Comparison of ENCODE assay signal across 10 cellular contexts in the genomic region with DNA sequence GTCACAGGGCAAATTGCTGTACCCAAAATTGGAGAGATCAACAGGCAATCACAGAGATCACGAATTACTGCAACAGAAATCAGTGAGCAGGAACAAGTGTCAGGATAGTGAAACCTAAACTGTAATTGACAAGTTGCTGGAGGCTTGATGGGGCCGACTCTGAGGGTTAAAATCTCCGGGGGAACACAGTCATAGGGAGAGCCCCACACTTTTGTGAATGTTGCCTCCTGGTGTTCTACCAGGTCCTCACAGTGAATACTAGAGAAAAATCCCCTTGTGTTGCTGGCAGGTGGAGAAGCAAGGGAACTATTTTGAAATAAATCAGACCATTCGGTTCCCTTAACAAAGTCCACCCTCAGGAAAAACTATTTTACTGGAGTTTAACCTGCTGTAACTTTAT.
DNase-seq lines count a peak whose midpoint lies in the region; ATAC-seq and TF ChIP-seq lines count a peak whose summit lies in the region.
"Had no signal": no experiment of that assay in that cellular context is flagged by ENCODE, and none has a peak within 500 bp of the region (broad histone marks: within the 10 kb centered on the region; RNA-seq: fewer than 3 reads in every experiment).

No MANE protein-coding gene starts in this region.

- no peaks in the 10 kb centered on the region for H3K36me3 ChIP-seq in left lung
- H3K36me3 ChIP-seq: MG63 had no signal

- H3K9me3 ChIP-seq in left lung = no peaks in the 10 kb centered on the region
- H3K9me3 ChIP-seq: MG63 had no signal

- intact Hi-C loops in left lung (cut with DNase I) = no loop called here

- H3K4me1 ChIP-seq in left lung = no peaks in the 10 kb centered on the region

- H3K27me3 ChIP-seq in left lung = no peaks in the 10 kb centered on the region
- H3K27me3 ChIP-seq: MG63 had no signal

- H3K4me3 ChIP-seq in left lung = no peak overlapping the region
- H3K4me3 ChIP-seq: MG63 had no signal

- no peak overlapping the region for H3K27ac ChIP-seq in left lung
- H3K27ac ChIP-seq: 22Rv1 had no signal

- DNase-seq in DMS 273 (lab: John Stamatoyannopoulos, UW; ENCODE audit: unreplicated experiment) = peak; percentile 26
- DNase-seq in DMS 273 treated with DMSO at 0.1 percent for 48 hours (lab: John Stamatoyannopoulos, UW) = no peak
- DNase-seq in left lung = no peak
- no peak for DNase-seq in retina
- DNase-seq in NCI-H2227 (lab: John Stamatoyannopoulos, UW; ENCODE audit: unreplicated experiment) = no peak
- DNase-seq in activated CD8-positive, alpha-beta memory T cell treated with anti-CD3 and anti-CD28 coated beads, Interleukin-2, amount 50 U/mL, for 4 hours = no peak
- DNase-seq: MG63 had no signal

- no peak for TF ChIP-seq CTCF in left lung (IDR thresholded peaks at IDR 0.05)

- ATAC-seq in GM21619 (IDR thresholded peaks at IDR 0.05; ENCODE audit: unreplicated experiment) (peak; percentile 98), HG03575 (IDR thresholded peaks at IDR 0.05; ENCODE audit: extremely low read depth, insufficient number of reproducible peaks, low FRiP score, unreplicated experiment) (peak; percentile 83), left lung (peak; percentile 54)
